In genomic region chr1:16630661-16631247, GRCh38 we compare ENCODE assay signal across 15 cellular contexts. TPM values are rescaled to one million over a fixed set of nuclear protein-coding genes. Genes with fewer than 3 reads are reported as not detected.
A peak's percentile ranks its signal among the peaks of the same experiment; 100 is the strongest.
DNase-seq lines count a peak whose midpoint lies in the region; ATAC-seq and TF ChIP-seq lines count a peak whose summit lies in the region.
"Had no signal": no experiment of that assay in that cellular context is flagged by ENCODE, and none has a peak within 500 bp of the region (broad histone marks: within the 10 kb centered on the region; RNA-seq: fewer than 3 reads in every experiment).

No MANE protein-coding gene starts in this region.

- no peak overlapping the region for H3K4me3 Mint-ChIP-seq in activated naive CD4-positive, alpha-beta T cell treated with anti-CD3 and anti-CD28 coated beads, Interleukin-2, amount 10 ng/mL, durations not matched to agents 7 days and 5 days
- H3K4me3 Mint-ChIP-seq in immature natural killer cell = no peak overlapping the region
- H3K4me3 Mint-ChIP-seq: mesothelial cell of epicardium had no signal

- H3F3A ChIP-seq in SK-N-SH (replicated peaks; ENCODE audit: insufficient read depth) (no peaks in the 10 kb centered on the region), MM.1S (ENCODE audit: insufficient read depth, low read length) (no peaks in the 10 kb centered on the region)

- H3K9ac ChIP-seq in SK-N-SH = no peak overlapping the region
- no peak overlapping the region for H3K9ac ChIP-seq in MM.1S (ENCODE audit: low read length)

- no peak for TF ChIP-seq EP300 in SK-N-SH (IDR thresholded peaks at IDR 0.05; ENCODE audit: borderline replicate concordance in 1 of 2, low read depth in 1 of 2, low read length in 1 of 2)

- POLR2A ChIA-PET in SK-N-SH (lab: Yijun Ruan, JAX) = interaction anchor here (1.0 kb wide), 1 partner anchor 9 kb away, joined by 3 read pairs; no protein-coding TSS in a partner anchor

- H3K9me2 ChIP-seq in SK-N-SH (no peaks in the 10 kb centered on the region), MM.1S (replicated peaks; ENCODE audit: insufficient read depth, low read length) (no peaks in the 10 kb centered on the region)

- no peaks in the 10 kb centered on the region for H3K4me1 Mint-ChIP-seq in activated naive CD4-positive, alpha-beta T cell treated with anti-CD3 and anti-CD28 coated beads, Interleukin-2, amount 10 ng/mL, durations not matched to agents 7 days and 5 days
- H3K4me1 Mint-ChIP-seq in immature natural killer cell = peaks cover 2 to 8% of the 10 kb centered on the region in 2 donors
- H3K4me1 Mint-ChIP-seq: mesothelial cell of epicardium had no signal

- H3K4me1 ChIP-seq in SK-N-SH (ENCODE audit: control insufficient read depth in 1 of 2, insufficient read depth in 2 of 2, low read depth in 1 of 2, low read length in 1 of 2) (no peaks in the 10 kb centered on the region), MM.1S (ENCODE audit: low read length) (no peaks in the 10 kb centered on the region)

- H3K4me2 ChIP-seq in SK-N-SH (no peak overlapping the region), MM.1S (ENCODE audit: low read depth, low read length) (no peak overlapping the region)

- 96% methylated on average over 36 of the region's 36 CpGs for WGBS in SK-N-SH (ENCODE audit: low lambda C conversion rate)

- no peaks in the 10 kb centered on the region for H3K27me3 ChIP-seq in SK-N-SH (ENCODE audit: insufficient read depth)
- H3K27me3 ChIP-seq in MM.1S (replicated peaks; ENCODE audit: insufficient read depth, low read length) = no peaks in the 10 kb centered on the region
- H3K27me3 ChIP-seq: brain microvascular endothelial cell had no signal

- H3K9me3 Mint-ChIP-seq in activated naive CD4-positive, alpha-beta T cell treated with anti-CD3 and anti-CD28 coated beads, Interleukin-2, amount 10 ng/mL, durations not matched to agents 7 days and 5 days = no peaks in the 10 kb centered on the region
- no peaks in the 10 kb centered on the region for H3K9me3 Mint-ChIP-seq in immature natural killer cell
- H3K9me3 Mint-ChIP-seq: mesothelial cell of epicardium had no signal

- ATAC-seq in SK-N-SH treated with all-trans-retinoic acid at 6 μM for 48 hours = no peak
- no peak for ATAC-seq in GM19397 (IDR thresholded peaks at IDR 0.05; ENCODE audit: unreplicated experiment)

- H3K9me3 ChIP-seq in SK-N-SH = no peaks in the 10 kb centered on the region
- no peaks in the 10 kb centered on the region for H3K9me3 ChIP-seq in MM.1S (replicated peaks; ENCODE audit: insufficient read depth, low read length)
- H3K9me3 ChIP-seq: thoracic aorta had no signal

- TF ChIP-seq RAD21 in SK-N-SH (IDR thresholded peaks at IDR 0.05; ENCODE audit: low read length) = no peak

- peaks cover 17% of the 10 kb centered on the region for H3K79me2 ChIP-seq in SK-N-SH (ENCODE audit: insufficient read depth)
- no peaks in the 10 kb centered on the region for H3K79me2 ChIP-seq in MM.1S (ENCODE audit: low read length)

- H3K36me3 ChIP-seq in SK-N-SH (replicated peaks in 1 of 2; ENCODE audit: control insufficient read depth in 1 of 2, insufficient read depth in 2 of 2, low read length in 1 of 2) (peaks cover 39 to 46% of the 10 kb centered on the region in 2 experiments), MM.1S (replicated peaks; ENCODE audit: insufficient read depth, low read length) (no peaks in the 10 kb centered on the region)

- H3K27ac ChIP-seq in SK-N-SH (ENCODE audit: low read depth in 2 of 2, low read length in 1 of 2) = no peak overlapping the region
- H3K27ac ChIP-seq in MM.1S (ENCODE audit: low read length) = no peak overlapping the region
- H3K27ac ChIP-seq: 22Rv1, brain microvascular endothelial cell, epithelial cell of prostate, thoracic aorta had no signal

- H2AFZ ChIP-seq in SK-N-SH (ENCODE audit: low read depth) (no peak overlapping the region), MM.1S (ENCODE audit: low read length) (no peak overlapping the region)

- peaks cover 56% of the 10 kb centered on the region for H3K36me3 Mint-ChIP-seq in activated naive CD4-positive, alpha-beta T cell treated with anti-CD3 and anti-CD28 coated beads, Interleukin-2, amount 10 ng/mL, durations not matched to agents 7 days and 5 days
- H3K36me3 Mint-ChIP-seq in immature natural killer cell = peaks cover 24 to 73% (median 27%) of the 10 kb centered on the region in 3 donors

- CTCF ChIA-PET in SK-N-SH (lab: Yijun Ruan, JAX) = interaction anchor here (0.7 to 9.5 kb wide), 4 partner anchors 10 to 279 kb away, joined by 3 to 88 read pairs (median 4); partner anchors contain the start of gene NBPF1
- CTCF ChIA-PET in activated naive CD4-positive, alpha-beta T cell treated with anti-CD3 and anti-CD28 coated beads, Interleukin-2, amount 10 ng/mL, durations not matched to agents 7 days and 5 days (lab: Charles Lee) = interaction anchor here (1.1 kb wide), 1 partner anchor 14 kb away, joined by 3 read pairs; no protein-coding TSS in a partner anchor

- no peaks in the 10 kb centered on the region for H3K27me3 Mint-ChIP-seq in activated naive CD4-positive, alpha-beta T cell treated with anti-CD3 and anti-CD28 coated beads, Interleukin-2, amount 10 ng/mL, durations not matched to agents 7 days and 5 days
- peaks cover 0 to 8% (median 4%) of the 10 kb centered on the region in 3 donors for H3K27me3 Mint-ChIP-seq in immature natural killer cell (ENCODE audit: low read depth in 3 of 3)

- DNase-seq in SK-N-SH (peak; percentile 62), islet precursor cell (peak; percentile 67), MM.1S (no peak), immature natural killer cell (no peak)
- peak; percentile 20 for DNase-seq in activated naive CD4-positive, alpha-beta T cell treated with anti-CD3 and anti-CD28 coated beads, Interleukin-2, amount 10 ng/mL, durations not matched to agents 7 days and 5 days
- peak; percentile 23 for DNase-seq in stimulated activated CD8-positive, alpha-beta memory T cell treated with anti-CD3 and anti-CD28 coated beads, Interleukin-4, amount 100 ng/mL, for 48 hours
- DNase-seq: brain microvascular endothelial cell, hippocampal formation, T1000 had no signal

- H3K4me3 ChIP-seq in SK-N-SH (ENCODE audit: low read depth in 2 of 2, low read length in 1 of 2) (no peak overlapping the region), MM.1S (ENCODE audit: low read length) (no peak overlapping the region)
- H3K4me3 ChIP-seq: thoracic aorta had no signal

- H4K20me1 ChIP-seq in SK-N-SH (ENCODE audit: insufficient read depth) (no peaks in the 10 kb centered on the region), MM.1S (ENCODE audit: insufficient read depth, low read length) (no peaks in the 10 kb centered on the region)

- no peak overlapping the region for H3K27ac Mint-ChIP-seq in activated naive CD4-positive, alpha-beta T cell treated with anti-CD3 and anti-CD28 coated beads, Interleukin-2, amount 10 ng/mL, durations not matched to agents 7 days and 5 days
- H3K27ac Mint-ChIP-seq in immature natural killer cell = no peak overlapping the region
- H3K27ac Mint-ChIP-seq: mesothelial cell of epicardium had no signal

- TF ChIP-seq CTCF in SK-N-SH (IDR thresholded peaks at IDR 0.05) = no peak
- no peak for TF ChIP-seq CTCF in MM.1S (IDR thresholded peaks at IDR 0.05; ENCODE audit: low read length)

TF ChIP-seq in SK-N-SH, 30 proteins besides CTCF, POLR2A, EP300 and RAD21 (continues in another document):
- TF ChIP-seq SIN3A (IDR thresholded peaks at IDR 0.05; ENCODE audit: borderline replicate concordance, low read depth, low read length) (no peak), CHD2 (IDR thresholded peaks at IDR 0.05; ENCODE audit: low read length, partially characterized antibody) (no peak), MAX (IDR thresholded peaks at IDR 0.05; ENCODE audit: low read depth) (no peak), POLR2AphosphoS5 (IDR thresholded peaks at IDR 0.05; ENCODE audit: low read depth, low read length) (no peak), NRF1 (IDR thresholded peaks at IDR 0.05; ENCODE audit: low read depth, low read length) (no peak), RXRA (IDR thresholded peaks at IDR 0.05; ENCODE audit: borderline replicate concordance, low read depth) (no peak), FOSL2 (IDR thresholded peaks at IDR 0.05; ENCODE audit: borderline replicate concordance, low read depth) (no peak), TCF12 (IDR thresholded peaks at IDR 0.05) (no peak)

TF ChIP-seq in SK-N-SH treated with all-trans-retinoic acid at 6 μM for 48 hours, 23 proteins besides CTCF, POLR2A, EP300 and RAD21:
- TF ChIP-seq ISL1 (CRISPR knock-in tag; IDR thresholded peaks at IDR 0.05) (no peak), TCF4 (CRISPR knock-in tag; IDR thresholded peaks at IDR 0.05; ENCODE audit: borderline replicate concordance) (no peak), CREB5 (CRISPR knock-in tag; IDR thresholded peaks at IDR 0.05; ENCODE audit: low read depth) (no peak), BACH2 (CRISPR knock-in tag; IDR thresholded peaks at IDR 0.05; ENCODE audit: borderline replicate concordance) (no peak), RARB (CRISPR knock-in tag; IDR thresholded peaks at IDR 0.05) (no peak), PPARA (CRISPR knock-in tag; IDR thresholded peaks at IDR 0.05; ENCODE audit: borderline replicate concordance) (no peak), ZNF70 (CRISPR knock-in tag; IDR thresholded peaks at IDR 0.05) (no peak), ESRRG (CRISPR knock-in tag; IDR thresholded peaks at IDR 0.05) (no peak)

RNA-seq across cellular contexts. Expression of gene NBPF1, which starts 17.4 kb away (rescaled TPM):
- polyA plus RNA-seq in SK-N-SH (2012; rRNA removed) = 29.8 and 39.7 TPM in 2 replicates
- 27.4 and 29.8 TPM in 2 replicates for polyA plus RNA-seq in SK-N-SH (2012; cell fraction: cytosol; rRNA removed)
- polyA plus RNA-seq in SK-N-SH (2012; cell fraction: nucleus; rRNA removed) = 42.5 and 61.4 TPM in 2 replicates
- polyA plus RNA-seq in immature natural killer cell = 1 to 10 TPM; 4.5 to 9.1 (median 6.9) TPM

RNA-seq across cellular contexts. Expression of gene RNU1-3, which starts 36.0 kb away (rescaled TPM):
- polyA plus RNA-seq in SK-N-SH (2012; rRNA removed) (not detected in 2 replicates), immature natural killer cell (10 to 100 TPM in 1 of 3 donors, not detected in 2; 28.1 TPM)
- polyA plus RNA-seq in SK-N-SH (2012; cell fraction: cytosol; rRNA removed) = not detected in 2 replicates
- polyA plus RNA-seq in SK-N-SH (2012; cell fraction: nucleus; rRNA removed) = not detected in 2 replicates

Comparison
In these comparisons a context has a peak if more than half of its experiments do, and no peak if none do; other contexts are left out.
1. DNase-seq: peak in SK-N-SH (single experiment), activated naive CD4-positive, alpha-beta T cell treated with anti-CD3 and anti-CD28 coated beads, Interleukin-2, amount 10 ng/mL, durations not matched to agents 7 days and 5 days (single experiment), islet precursor cell (single experiment) and stimulated activated CD8-positive, alpha-beta memory T cell treated with anti-CD3 and anti-CD28 coated beads, Interleukin-4, amount 100 ng/mL, for 48 hours (single experiment); none in MM.1S (single experiment) and immature natural killer cell (0 of 3).